Comparison of ENCODE assay signal across 18 cellular contexts in the genomic region with DNA sequence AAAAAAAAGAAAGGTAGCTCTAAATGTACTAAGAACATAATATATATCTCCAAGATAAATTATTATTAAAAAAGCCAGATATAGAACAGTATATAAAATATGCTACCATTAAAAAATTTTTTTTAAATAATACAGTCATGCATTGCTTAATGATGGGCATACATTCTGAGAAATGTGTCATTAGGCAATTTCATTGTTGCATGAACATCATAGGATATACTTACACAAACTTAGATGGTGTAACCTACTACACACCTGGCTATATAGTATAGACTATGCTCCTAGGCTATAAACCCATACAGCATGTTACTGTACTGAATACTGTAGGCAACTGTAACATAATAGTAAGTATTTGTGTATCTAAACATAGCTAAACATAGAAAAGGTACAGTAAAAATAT. TPM values are rescaled to one million over a fixed set of nuclear protein-coding genes. Genes with fewer than 3 reads are reported as not detected.
DNase-seq lines count a peak whose midpoint lies in the region; ATAC-seq and TF ChIP-seq lines count a peak whose summit lies in the region.
"Had no signal": no experiment of that assay in that cellular context is flagged by ENCODE, and none has a peak within 500 bp of the region (broad histone marks: within the 10 kb centered on the region; RNA-seq: fewer than 3 reads in every experiment).

No MANE protein-coding gene starts in this region.

- H3K36me3 ChIP-seq in mammary epithelial cell (ENCODE audit: insufficient read depth, low read length) (no peaks in the 10 kb centered on the region), OCI-LY7 (ENCODE audit: insufficient read depth, low read length) (no peaks in the 10 kb centered on the region), stomach (no peaks in the 10 kb centered on the region)
- H3K36me3 ChIP-seq: BLaER1 had no signal

- H2AFZ ChIP-seq in mammary epithelial cell (ENCODE audit: low read depth, low read length), result no peak overlapping the region
- no peak overlapping the region for H2AFZ ChIP-seq in OCI-LY7 (ENCODE audit: low read length)
- H2AFZ ChIP-seq: GM23248 had no signal

- H3K36me3 Mint-ChIP-seq in MCF 10A (ENCODE audit: insufficient read depth, unreplicated experiment) (peaks cover 12% of the 10 kb centered on the region), nephron (ENCODE audit: low read depth) (peaks cover 4% of the 10 kb centered on the region)

- intact Hi-C loops in MCF 10A (cut with micrococcal nuclease) (loop anchor here (2.0 kb wide), 1 partner anchor 17 kb away; no protein-coding TSS in a partner anchor), mammary epithelial cell (cut with micrococcal nuclease) (loop anchor here (2.0 to 5.0 kb wide), 2 partner anchors 13 to 513 kb away; no protein-coding TSS in a partner anchor), OCI-LY7 (cut with micrococcal nuclease; ENCODE audit: unreplicated experiment) (no loop called here), stomach (cut with DNase I; ENCODE audit: low total_unique reads) (no loop called here)

- peaks cover 6% of the 10 kb centered on the region for H3K9me3 Mint-ChIP-seq in MCF 10A (ENCODE audit: unreplicated experiment)
- H3K9me3 Mint-ChIP-seq in nephron, result peaks cover 8% of the 10 kb centered on the region

- DNase-seq in MCF 10A (ENCODE audit: unreplicated experiment) (peak; percentile 58), mammary epithelial cell (no peak), epithelial cell of esophagus (ENCODE audit: low read depth) (peak; percentile 73), OCI-LY7 (ENCODE audit: low spot score) (no peak), stomach (no peak), amygdala (lab: John Stamatoyannopoulos, UW) (no peak)
- DNase-seq: AML-193; Caco-2; CD8-positive, alpha-beta memory T cell; DND-41; GDM1; GM23248; IMR-90 had no signal

- H3K4me1 Mint-ChIP-seq in MCF 10A (ENCODE audit: insufficient read depth, unreplicated experiment) (peaks cover 51% of the 10 kb centered on the region), nephron (peaks cover 68% of the 10 kb centered on the region)
- H3K4me1 Mint-ChIP-seq: CD8-positive, alpha-beta memory T cell had no signal

- no peak for TF ChIP-seq POLR2A in stomach (IDR thresholded peaks at IDR 0.05)

- no peaks in the 10 kb centered on the region for H4K20me1 ChIP-seq in mammary epithelial cell (ENCODE audit: insufficient read depth, low read length)
- no peaks in the 10 kb centered on the region for H4K20me1 ChIP-seq in OCI-LY7 (ENCODE audit: insufficient read depth, low read length)
- H4K20me1 ChIP-seq: BLaER1 had no signal

- TF ChIP-seq EP300 in stomach (IDR thresholded peaks at IDR 0.05), result no peak

- TF ChIP-seq CTCF in MCF 10A (IDR thresholded peaks at IDR 0.05; ENCODE audit: unreplicated experiment) (no peak), mammary epithelial cell (conservative IDR thresholded peaks at IDR 0.05 in 1 of 2, IDR thresholded peaks at IDR 0.05 in 1 of 2; ENCODE audit: extremely low read depth in 1 of 2, insufficient read depth in 1 of 2, low read depth in 1 of 2, low read length in 2 of 2) (no peak), epithelial cell of esophagus (IDR thresholded peaks at IDR 0.05; ENCODE audit: insufficient read depth, low read depth, low read length, missing control alignments) (no peak), nephron (IDR thresholded peaks at IDR 0.05; ENCODE audit: unreplicated experiment in 3 of 3) (no peak), OCI-LY7 (conservative IDR thresholded peaks at IDR 0.05; ENCODE audit: low read length) (no peak), stomach (IDR thresholded peaks at IDR 0.05) (no peak)

- H3K4me3 ChIP-seq in mammary epithelial cell (replicated peaks in 1 of 3; ENCODE audit: insufficient read depth in 1 of 3, low read depth in 2 of 3, low read length in 3 of 3) (no peak overlapping the region), epithelial cell of esophagus (ENCODE audit: low read length) (no peak overlapping the region), OCI-LY7 (ENCODE audit: low read depth, low read length, poor library complexity, severe bottlenecking) (no peak overlapping the region), stomach (no peak overlapping the region)
- H3K4me3 ChIP-seq: BLaER1, GM23248 had no signal

- no peak overlapping the region for H3K27ac ChIP-seq in mammary epithelial cell (ENCODE audit: insufficient read depth, low read depth, low read length)
- H3K27ac ChIP-seq in OCI-LY7 (ENCODE audit: low read depth, low read length, poor library complexity, severe bottlenecking), result no peak overlapping the region
- H3K27ac ChIP-seq in stomach, result no peak overlapping the region
- H3K27ac ChIP-seq: 22Rv1, BLaER1 had no signal

- dilution Hi-C loops in mammary epithelial cell (cut with HindIII; ENCODE audit: low sequenced_read_pairs), result no loop called here

- CTCF ChIA-PET in MCF 10A (lab: Yijun Ruan, JAX) (interaction anchor here (0.6 to 3.9 kb wide), 4 partner anchors 21 to 36 kb away, joined by 3 to 11 read pairs (median 4); no protein-coding TSS in a partner anchor), mammary epithelial cell (lab: Charles Lee; ENCODE audit: low non-redundant PET) (no interaction called here), OCI-LY7 (lab: Charles Lee; ENCODE audit: unreplicated experiment) (no interaction called here)

- BruUV-seq in MCF 10A (replicated peaks; lab: Mats Ljungman, UMichigan), result no TSS peak
- no TSS peak for BruUV-seq in mammary epithelial cell (replicated peaks; lab: Mats Ljungman, UMichigan)
- no TSS peak for BruUV-seq in OCI-LY7 (replicated peaks; lab: Mats Ljungman, UMichigan)

- POLR2A ChIA-PET in MCF 10A (lab: Yijun Ruan, JAX) (interaction anchor here (0.7 to 17.0 kb wide), 5 partner anchors 9 to 53 kb away, joined by 3 to 522 read pairs (median 6); partner anchors contain the start of gene LAPTM4A), OCI-LY7 (lab: Charles Lee) (interaction anchor here (0.9 to 1.2 kb wide), 4 partner anchors 9 to 32 kb away, joined by 3 to 5 read pairs (median 3); no protein-coding TSS in a partner anchor)

- H3K4me3 Mint-ChIP-seq in MCF 10A (ENCODE audit: unreplicated experiment), result no peak overlapping the region
- H3K4me3 Mint-ChIP-seq in nephron, result no peak overlapping the region
- H3K4me3 Mint-ChIP-seq: CD8-positive, alpha-beta memory T cell had no signal

- H3K9ac ChIP-seq in mammary epithelial cell (ENCODE audit: insufficient read depth, low read length), result no peak overlapping the region
- H3K9ac ChIP-seq: BLaER1, GM23248 had no signal

- H3K9me3 ChIP-seq in mammary epithelial cell (replicated peaks; ENCODE audit: insufficient read depth, low read length) (peaks cover 3% of the 10 kb centered on the region), OCI-LY7 (ENCODE audit: low read length) (no peaks in the 10 kb centered on the region), stomach (no peaks in the 10 kb centered on the region)
- H3K9me3 ChIP-seq: Caco-2 had no signal

- no peaks in the 10 kb centered on the region for H3K27me3 ChIP-seq in mammary epithelial cell (ENCODE audit: insufficient read depth, low read length)
- H3K27me3 ChIP-seq in stomach, result no peaks in the 10 kb centered on the region
- H3K27me3 ChIP-seq: BLaER1 had no signal

- in situ Hi-C loops in mammary epithelial cell (cut with MboI; ENCODE audit: low sequenced_read_pairs in 2 of 2), result no loop called here

- H3K79me2 ChIP-seq in mammary epithelial cell (ENCODE audit: insufficient read depth, low read length) (no peaks in the 10 kb centered on the region), OCI-LY7 (ENCODE audit: insufficient read depth, low read depth, low read length) (no peaks in the 10 kb centered on the region)

- H3K27me3 Mint-ChIP-seq in MCF 10A (ENCODE audit: insufficient read depth, unreplicated experiment), result no peaks in the 10 kb centered on the region
- no peaks in the 10 kb centered on the region for H3K27me3 Mint-ChIP-seq in nephron (ENCODE audit: low read depth)

- H3K4me1 ChIP-seq in mammary epithelial cell (ENCODE audit: insufficient read depth, low read length) (peaks cover 52% of the 10 kb centered on the region), OCI-LY7 (ENCODE audit: insufficient read depth, low read length, poor library complexity, severe bottlenecking) (no peaks in the 10 kb centered on the region), stomach (peaks cover 11 to 40% (median 28%) of the 10 kb centered on the region in 4 donors)
- H3K4me1 ChIP-seq: BLaER1 had no signal

- no peak overlapping the region for H3K4me2 ChIP-seq in mammary epithelial cell (ENCODE audit: insufficient read depth, low read depth, low read length)
- H3K4me2 ChIP-seq in OCI-LY7 (ENCODE audit: low read length), result no peak overlapping the region
- H3K4me2 ChIP-seq: BLaER1 had no signal

- H3K27ac Mint-ChIP-seq in MCF 10A (ENCODE audit: low read depth, unreplicated experiment) (no peak overlapping the region), nephron (peak overlapping the region; percentile 84 to 99 (median 93))
- H3K27ac Mint-ChIP-seq: CD8-positive, alpha-beta memory T cell had no signal

- ATAC-seq in GM19324 (IDR thresholded peaks at IDR 0.05; ENCODE audit: low FRiP score, unreplicated experiment), result no peak
- ATAC-seq: HCT116 had no signal

- no peaks in the 10 kb centered on the region for H3K9me2 ChIP-seq in OCI-LY7 (ENCODE audit: insufficient read depth, low read length)

RNA-seq across cellular contexts. Expression of gene LAPTM4A, which starts 18.3 kb away (rescaled TPM):
- total RNA-seq in MCF 10A (2022), result 145 and 160 TPM in 2 replicates
- total RNA-seq in mammary epithelial cell, result 100 to 1,000 TPM; 160 to 162 TPM
- 223 TPM for polyA plus RNA-seq in mammary epithelial cell
- polyA minus RNA-seq in mammary epithelial cell, result 181 TPM
- 6.5 and 8.4 TPM in 2 replicates for total RNA-seq in OCI-LY7 (2014; rRNA removed; shearing (Covaris generic))
- total RNA-seq in OCI-LY7 (2022), result 26.2 and 29.2 TPM in 2 replicates
- total RNA-seq in stomach, result 100 to 1,000 TPM in 2 of 5 donors, 10 to 100 TPM in 3; 38.5 to 238 (median 79.9) TPM
- polyA plus RNA-seq in stomach, result 100 to 1,000 TPM in 2 of 3 donors, 10 to 100 TPM in 1; 77.6 to 123 (median 121) TPM

RNA-seq across cellular contexts. Expression of gene MATN3, which starts 57.3 kb away (rescaled TPM):
- total RNA-seq in MCF 10A (2022) (0.83 and 0.98 TPM in 2 replicates), mammary epithelial cell (1 to 10 TPM; 4.8 TPM), OCI-LY7 (2022) (not detected in 2 replicates), stomach (1 to 10 TPM in 2 of 5 donors, under 1 TPM in 1, not detected in 2; 0.58 to 7.0 (median 1.2) TPM)
- polyA plus RNA-seq in mammary epithelial cell (3.4 TPM), stomach (under 1 TPM in 2 of 3 donors, not detected in 1; 0.53 to 0.87 TPM)
- not detected for polyA minus RNA-seq in mammary epithelial cell
- not detected in 2 replicates for total RNA-seq in OCI-LY7 (2014; rRNA removed; shearing (Covaris generic))
- total RNA-seq: CD8-positive, alpha-beta memory T cell had no signal
- polyA plus RNA-seq: CD8-positive, alpha-beta memory T cell had no signal

Comparison
In these comparisons a context has a peak if more than half of its experiments do, and no peak if none do; other contexts are left out.
1. DNase-seq: peak in MCF 10A (single experiment) and epithelial cell of esophagus (single experiment); none in mammary epithelial cell (single experiment), OCI-LY7 (single experiment), stomach (single experiment) and amygdala (0 of 56).
2. intact Hi-C loops: an anchor here in MCF 10A (2.0 kb wide) and mammary epithelial cell (2.0 to 5.0 kb wide); none called in OCI-LY7 and stomach.